ENCODE assay signal across 11 cellular contexts in genomic region chr14:95620659-95621059, GRCh38.
DNase-seq lines count a peak whose midpoint lies in the region; ATAC-seq and TF ChIP-seq lines count a peak whose summit lies in the region.
"Had no signal": no experiment of that assay in that cellular context is flagged by ENCODE, and none has a peak within 500 bp of the region (broad histone marks: within the 10 kb centered on the region; RNA-seq: fewer than 3 reads in every experiment).

No MANE protein-coding gene starts in this region.

- no peak overlapping the region for H3K27ac Mint-ChIP-seq in MCF 10A (ENCODE audit: low read depth, unreplicated experiment)

- intact Hi-C loops in MCF 10A (cut with micrococcal nuclease), result no loop called here

- peak; percentile 41 for DNase-seq in DMS53 treated with DMSO at 0.1 percent for 48 hours (lab: John Stamatoyannopoulos, UW; ENCODE audit: unreplicated experiment)
- DNase-seq in NCI-H2081 treated with DMSO at 0.1 percent for 48 hours (lab: John Stamatoyannopoulos, UW), result peak; percentile 46
- DNase-seq in activated T-cell treated with anti-CD3 and anti-CD28 coated beads, Interleukin-2, amount 50 U/mL, for 4 hours, result peak; percentile 19
- DNase-seq in SIG-M5 treated with dmso at 0.1 percent for 504 hours (lab: John Stamatoyannopoulos, UW; ENCODE audit: unreplicated experiment), result no peak
- no peak for DNase-seq in MCF 10A (ENCODE audit: unreplicated experiment)
- no peak for DNase-seq in NK-92 treated with Interleukin-12 subunit alpha and Interleukin-12 subunit beta, amount 100 ng/mL, for 24 hours (lab: John Stamatoyannopoulos, UW)
- no peak for DNase-seq in COR-L47 (lab: John Stamatoyannopoulos, UW)
- DNase-seq: activated CD4-positive, CD25-positive, alpha-beta regulatory T cell; midbrain had no signal

- POLR2A ChIA-PET in MCF 10A (lab: Yijun Ruan, JAX), result no interaction called here

- BruUV-seq in MCF 10A (replicated peaks; lab: Mats Ljungman, UMichigan), result no TSS peak

- peaks cover 22% of the 10 kb centered on the region for H3K27me3 Mint-ChIP-seq in activated T-cell treated with anti-CD3 and anti-CD28 coated beads, Interleukin-2, amount 50 U/mL, for 4 hours (ENCODE audit: low read depth)
- peaks cover 71% of the 10 kb centered on the region for H3K27me3 Mint-ChIP-seq in MCF 10A (ENCODE audit: insufficient read depth, unreplicated experiment)

- peak overlapping the region; percentile 41 for H3K27ac ChIP-seq in 22Rv1

- peaks cover 7% of the 10 kb centered on the region for H3K9me3 Mint-ChIP-seq in activated T-cell treated with anti-CD3 and anti-CD28 coated beads, Interleukin-2, amount 50 U/mL, for 4 hours
- H3K9me3 Mint-ChIP-seq in MCF 10A (ENCODE audit: unreplicated experiment), result peaks cover 15% of the 10 kb centered on the region

- no peaks in the 10 kb centered on the region for H3K36me3 Mint-ChIP-seq in activated T-cell treated with anti-CD3 and anti-CD28 coated beads, Interleukin-2, amount 50 U/mL, for 4 hours (ENCODE audit: insufficient read depth)
- H3K36me3 Mint-ChIP-seq in MCF 10A (ENCODE audit: insufficient read depth, unreplicated experiment), result no peaks in the 10 kb centered on the region

- H3K4me3 Mint-ChIP-seq in activated T-cell treated with anti-CD3 and anti-CD28 coated beads, Interleukin-2, amount 50 U/mL, for 4 hours, result peak overlapping the region; percentile 76
- no peak overlapping the region for H3K4me3 Mint-ChIP-seq in MCF 10A (ENCODE audit: unreplicated experiment)

- CTCF ChIA-PET in MCF 10A (lab: Yijun Ruan, JAX), result no interaction called here

- TF ChIP-seq CTCF in 22Rv1 (IDR thresholded peaks at IDR 0.05) (no peak), MCF 10A (IDR thresholded peaks at IDR 0.05; ENCODE audit: unreplicated experiment) (no peak)

- peak in 1 of 2 donors; percentile 62 for ATAC-seq in activated T-cell treated with anti-CD3 and anti-CD28 coated beads, Interleukin-2, amount 50 U/mL, for 4 hours
- ATAC-seq: sciatic nerve had no signal

- no peaks in the 10 kb centered on the region for H3K4me1 Mint-ChIP-seq in activated T-cell treated with anti-CD3 and anti-CD28 coated beads, Interleukin-2, amount 50 U/mL, for 4 hours (ENCODE audit: low read depth)
- H3K4me1 Mint-ChIP-seq in MCF 10A (ENCODE audit: insufficient read depth, unreplicated experiment), result no peaks in the 10 kb centered on the region

Comparison
In these comparisons a context has a peak if more than half of its experiments do, and no peak if none do; other contexts are left out.
1. DNase-seq: peak in DMS53 treated with DMSO at 0.1 percent for 48 hours (single experiment), NCI-H2081 treated with DMSO at 0.1 percent for 48 hours (single experiment) and activated T-cell treated with anti-CD3 and anti-CD28 coated beads, Interleukin-2, amount 50 U/mL, for 4 hours (single experiment); none in SIG-M5 treated with dmso at 0.1 percent for 504 hours (single experiment), MCF 10A (single experiment), NK-92 treated with Interleukin-12 subunit alpha and Interleukin-12 subunit beta, amount 100 ng/mL, for 24 hours (single experiment) and COR-L47 (single experiment).